In genomic region chr10:14399641-14400040, GRCh38 we compare ENCODE assay signal across 14 cellular contexts.
"Had no signal": no experiment of that assay in that cellular context is flagged by ENCODE, and none has a peak within 500 bp of the region (broad histone marks: within the 10 kb centered on the region; RNA-seq: fewer than 3 reads in every experiment).

No MANE protein-coding gene starts in this region.

- H3K4me1 ChIP-seq: esophagus squamous epithelium, left lung had no signal

- H3K27ac ChIP-seq: cardiac muscle cell, esophagus squamous epithelium, foreskin keratinocyte, left lung, skin epidermis, stomach, thoracic aorta had no signal

- H3K27me3 ChIP-seq: cardiac muscle cell, foreskin keratinocyte, stomach had no signal

- ATAC-seq: left lung, WTC11 had no signal

- H3K9me3 ChIP-seq: esophagus squamous epithelium, left lung, stomach, thoracic aorta had no signal

- H3K4me3 ChIP-seq: cardiac muscle cell, esophagus squamous epithelium, left lung, skin epidermis, stomach, thoracic aorta had no signal

- H3K36me3 ChIP-seq: cardiac muscle cell, esophagus squamous epithelium, left lung, stomach, thoracic aorta had no signal

- DNase-seq: activated CD4-positive, alpha-beta T cell treated with anti-CD3 and anti-CD28 coated beads for 48 hours; activated effector memory CD4-positive, alpha-beta T cell treated with Interleukin-2 at 50 U/mL for 16 hours; activated T-cell treated with anti-CD3 and anti-CD28 coated beads for 4 hours; anterior cingulate cortex; esophagus squamous epithelium; head of caudate nucleus; left lung; stimulated activated CD4-positive, alpha-beta T cell treated with anti-CD3 and anti-CD28 coated beads, Interleukin-4, amount 100 ng/mL, for 4 hours; stomach had no signal
